8 cellular contexts compared by ENCODE assay signal in genomic region chr4:182405087-182405486, GRCh38.
"Had no signal": no experiment of that assay in that cellular context is flagged by ENCODE, and none has a peak within 500 bp of the region (broad histone marks: within the 10 kb centered on the region; RNA-seq: fewer than 3 reads in every experiment).

No MANE protein-coding gene starts in this region.

- FAIRE-seq: H54, HTR-8/SVneo had no signal

- H3K4me3 ChIP-seq: GM23248 had no signal

- H3K27ac ChIP-seq: GM23248 had no signal

- DNase-seq: GM23248, GOT3, H9, HCEC 1CT, Kasumi-1, KG1 had no signal

- H3K9ac ChIP-seq: GM23248 had no signal

- H2AFZ ChIP-seq: GM23248 had no signal
